In genomic region chr13:46100191-46100877, GRCh38 we compare ENCODE assay signal across 14 cellular contexts. TPM values are rescaled to one million over a fixed set of nuclear protein-coding genes. Genes with fewer than 3 reads are reported as not detected.
A peak's percentile ranks its signal among the peaks of the same experiment; 100 is the strongest.
DNase-seq lines count a peak whose midpoint lies in the region; ATAC-seq, FAIRE-seq and TF ChIP-seq lines count a peak whose summit lies in the region.
"Had no signal": no experiment of that assay in that cellular context is flagged by ENCODE, and none has a peak within 500 bp of the region (broad histone marks: within the 10 kb centered on the region; RNA-seq: fewer than 3 reads in every experiment).

No MANE protein-coding gene starts in this region.

- no peak for FAIRE-seq in D721Med (lab: Jason Lieb, UNC)

- ATAC-seq in GM21576 (IDR thresholded peaks at IDR 0.05; ENCODE audit: unreplicated experiment): peak; percentile 58

- TF ChIP-seq CTCF in dorsolateral prefrontal cortex (IDR thresholded peaks at IDR 0.05 in 54 of 56, conservative IDR thresholded peaks at IDR 0.05 in 2 of 56; ENCODE audit: low read depth in 1 of 56, partially characterized antibody in 56 of 56): no peak
- no peak for TF ChIP-seq CTCF in uterus (IDR thresholded peaks at IDR 0.05)
- no peak for TF ChIP-seq CTCF in D721Med (IDR thresholded peaks at IDR 0.05; ENCODE audit: insufficient read depth, missing control alignments)

- TF ChIP-seq POLR2A in uterus (IDR thresholded peaks at IDR 0.05): no peak

- no peaks in the 10 kb centered on the region for H3K27me3 ChIP-seq in dorsolateral prefrontal cortex
- no peaks in the 10 kb centered on the region for H3K27me3 ChIP-seq in uterus
- H3K27me3 ChIP-seq: MG63 had no signal

- H3K9me3 ChIP-seq in uterus: no peaks in the 10 kb centered on the region
- H3K9me3 ChIP-seq: MG63 had no signal

- no peaks in the 10 kb centered on the region for H3K36me3 ChIP-seq in uterus
- H3K36me3 ChIP-seq: MG63 had no signal

- H3K4me1 ChIP-seq in uterus: no peaks in the 10 kb centered on the region

- DNase-seq in MV-4-11 (lab: John Stamatoyannopoulos, UW): peak; percentile 83
- no peak for DNase-seq in dorsolateral prefrontal cortex
- no peak for DNase-seq in uterus
- DNase-seq in D721Med (ENCODE audit: insufficient read length, low spot score): no peak
- no peak for DNase-seq in NCI-H146 treated with DMSO at 0.1 percent for 48 hours (lab: John Stamatoyannopoulos, UW; ENCODE audit: unreplicated experiment)
- no peak for DNase-seq in activated effector memory CD4-positive, alpha-beta T cell treated with anti-CD3 and anti-CD28 coated beads, Interleukin-2, amount 50 U/mL, for 16 hours
- DNase-seq: activated CD4-positive, alpha-beta memory T cell treated with anti-CD3 and anti-CD28 coated beads, Interleukin-2, amount 10 ng/mL, durations not matched to agents 7 days and 5 days; activated naive CD8-positive, alpha-beta T cell treated with anti-CD3 and anti-CD28 coated beads, Interleukin-2, amount 10 ng/mL, durations not matched to agents 7 days and 5 days; effector CD4-positive, alpha-beta T cell; H7; hippocampal formation; MG63; NCI-H526 had no signal

- H3K4me3 ChIP-seq in dorsolateral prefrontal cortex: peak overlapping the region in 2 of 59 donors; percentile 16 to 22
- H3K4me3 ChIP-seq in uterus: no peak overlapping the region
- H3K4me3 ChIP-seq: MG63 had no signal

- H3K27ac ChIP-seq in dorsolateral prefrontal cortex (peak overlapping the region in 49 of 59 donors; percentile 9 to 94 (median 80)), uterus (peak overlapping the region; percentile 17 to 43)

- intact Hi-C loops in dorsolateral prefrontal cortex (cut with DNase I) (no loop called here), uterus (cut with DNase I; ENCODE audit: low total_unique reads) (no loop called here)

RNA-seq across cellular contexts. Expression of gene CPB2, which starts 4.5 kb away (rescaled TPM):
- total RNA-seq in dorsolateral prefrontal cortex (under 1 TPM in 1 of 120 experiments, not detected in 119; 0.26 TPM), uterus (under 1 TPM in 1 of 4 donors, not detected in 3; 0.28 TPM)
- total RNA-seq: activated CD4-positive, alpha-beta memory T cell treated with anti-CD3 and anti-CD28 coated beads, Interleukin-2, amount 10 ng/mL, durations not matched to agents 7 days and 5 days; activated naive CD8-positive, alpha-beta T cell treated with anti-CD3 and anti-CD28 coated beads, Interleukin-2, amount 10 ng/mL, durations not matched to agents 7 days and 5 days; H7 had no signal

RNA-seq across cellular contexts. Expression of gene ZC3H13, which starts 47.8 kb away (rescaled TPM):
- total RNA-seq in dorsolateral prefrontal cortex: 100 to 1,000 TPM in 35 of 120 experiments, 10 to 100 TPM in 85; 64.3 to 130 (median 93.6) TPM
- total RNA-seq in uterus: 10 to 100 TPM; 16.5 to 73.0 (median 37.1) TPM
